ENCODE assay signal across 19 cellular contexts in genomic region chr7:120373174-120373573, GRCh38.
DNase-seq lines count a peak whose midpoint lies in the region; ATAC-seq, FAIRE-seq and TF ChIP-seq lines count a peak whose summit lies in the region.
"Had no signal": no experiment of that assay in that cellular context is flagged by ENCODE, and none has a peak within 500 bp of the region (broad histone marks: within the 10 kb centered on the region; RNA-seq: fewer than 3 reads in every experiment).

No MANE protein-coding gene starts in this region.

- no peak for FAIRE-seq in HTR-8/SVneo (lab: Jason Lieb, UNC)
- FAIRE-seq: GM12878, GM18507 had no signal

- no peak overlapping the region for H3K9ac ChIP-seq in PC-3 (ENCODE audit: low read length)
- H3K9ac ChIP-seq: BLaER1 had no signal

- CTCF ChIA-PET in PC-3 (lab: Charles Lee): no interaction called here

- H3K27me3 ChIP-seq in cardiac muscle cell (no peaks in the 10 kb centered on the region), PC-3 (ENCODE audit: low read length) (no peaks in the 10 kb centered on the region)
- H3K27me3 ChIP-seq: BLaER1 had no signal

- peaks cover 14% of the 10 kb centered on the region for H3K4me1 ChIP-seq in cardiac muscle cell (ENCODE audit: low read depth)
- H3K4me1 ChIP-seq in PC-3 (ENCODE audit: insufficient read depth, low read length): no peaks in the 10 kb centered on the region
- H3K4me1 ChIP-seq: BLaER1, Caco-2 had no signal

- H3K27ac ChIP-seq in cardiac muscle cell (peak overlapping the region; percentile 39), PC-3 (ENCODE audit: low read length) (no peak overlapping the region)
- H3K27ac ChIP-seq: BLaER1 had no signal

- intact Hi-C loops in left cardiac atrium (cut with DNase I) (no loop called here), PC-3 (cut with micrococcal nuclease) (no loop called here)

- DNase-seq in cardiac muscle cell (ENCODE audit: low read depth in 1 of 2, low spot score in 1 of 2) (no peak), left cardiac atrium (no peak), PC-3 (no peak), epithelial cell of esophagus (ENCODE audit: low read depth) (peak; percentile 64), HTR-8/SVneo (ENCODE audit: insufficient read length, low spot score) (no peak), hypothalamus (lab: John Stamatoyannopoulos, UW) (no peak)
- DNase-seq: 8988T; AML-193; Caco-2; CD8-positive, alpha-beta memory T cell; DMS53; H7; HFFc6; IMR-90 had no signal

- BruUV-seq in PC-3 (replicated peaks; lab: Mats Ljungman, UMichigan): no TSS peak

- no peaks in the 10 kb centered on the region for H3K79me2 ChIP-seq in PC-3 (ENCODE audit: low read length)

- H3K9me2 ChIP-seq in PC-3 (replicated peaks; ENCODE audit: low read length): no peaks in the 10 kb centered on the region

- TF ChIP-seq CTCF in cardiac muscle cell (IDR thresholded peaks at IDR 0.05; ENCODE audit: low read depth, low read length) (no peak), PC-3 (conservative IDR thresholded peaks at IDR 0.05; ENCODE audit: low read depth, low read length) (no peak), epithelial cell of esophagus (IDR thresholded peaks at IDR 0.05; ENCODE audit: insufficient read depth, low read depth, low read length, missing control alignments) (no peak)

- H3K4me3 ChIP-seq in cardiac muscle cell (no peak overlapping the region), PC-3 (ENCODE audit: low read length) (no peak overlapping the region), epithelial cell of esophagus (ENCODE audit: low read length) (no peak overlapping the region)
- H3K4me3 ChIP-seq: BLaER1, GM12878, GM23338 had no signal

- no peak overlapping the region for H3K4me2 ChIP-seq in PC-3 (ENCODE audit: low read length)
- H3K4me2 ChIP-seq: BLaER1, GM23338 had no signal

- POLR2A ChIA-PET in PC-3 (lab: Charles Lee; ENCODE audit: unreplicated experiment): no interaction called here

- no peaks in the 10 kb centered on the region for H4K20me1 ChIP-seq in PC-3 (ENCODE audit: low read length)
- H4K20me1 ChIP-seq: BLaER1 had no signal

- H3K9me3 ChIP-seq in cardiac muscle cell (ENCODE audit: low read depth) (no peaks in the 10 kb centered on the region), PC-3 (ENCODE audit: low read length) (no peaks in the 10 kb centered on the region)
- H3K9me3 ChIP-seq: BLaER1, Caco-2 had no signal

- no peak overlapping the region for H2AFZ ChIP-seq in PC-3 (ENCODE audit: low read length)
- H2AFZ ChIP-seq: GM23338 had no signal

- H3K36me3 ChIP-seq in cardiac muscle cell (no peaks in the 10 kb centered on the region), PC-3 (ENCODE audit: low read depth, low read length) (no peaks in the 10 kb centered on the region)
- H3K36me3 ChIP-seq: BLaER1 had no signal

- ATAC-seq in left cardiac atrium: no peak
- peak; percentile 45 for ATAC-seq in PC-3
- ATAC-seq in HG02610 (IDR thresholded peaks at IDR 0.05; ENCODE audit: unreplicated experiment): no peak
- ATAC-seq: GM12878, GM23338 had no signal

- no peaks in the 10 kb centered on the region for H3F3A ChIP-seq in PC-3 (ENCODE audit: low read length, unreplicated experiment)
